Comparison of ENCODE assay signal across 19 cellular contexts in the genomic region with DNA sequence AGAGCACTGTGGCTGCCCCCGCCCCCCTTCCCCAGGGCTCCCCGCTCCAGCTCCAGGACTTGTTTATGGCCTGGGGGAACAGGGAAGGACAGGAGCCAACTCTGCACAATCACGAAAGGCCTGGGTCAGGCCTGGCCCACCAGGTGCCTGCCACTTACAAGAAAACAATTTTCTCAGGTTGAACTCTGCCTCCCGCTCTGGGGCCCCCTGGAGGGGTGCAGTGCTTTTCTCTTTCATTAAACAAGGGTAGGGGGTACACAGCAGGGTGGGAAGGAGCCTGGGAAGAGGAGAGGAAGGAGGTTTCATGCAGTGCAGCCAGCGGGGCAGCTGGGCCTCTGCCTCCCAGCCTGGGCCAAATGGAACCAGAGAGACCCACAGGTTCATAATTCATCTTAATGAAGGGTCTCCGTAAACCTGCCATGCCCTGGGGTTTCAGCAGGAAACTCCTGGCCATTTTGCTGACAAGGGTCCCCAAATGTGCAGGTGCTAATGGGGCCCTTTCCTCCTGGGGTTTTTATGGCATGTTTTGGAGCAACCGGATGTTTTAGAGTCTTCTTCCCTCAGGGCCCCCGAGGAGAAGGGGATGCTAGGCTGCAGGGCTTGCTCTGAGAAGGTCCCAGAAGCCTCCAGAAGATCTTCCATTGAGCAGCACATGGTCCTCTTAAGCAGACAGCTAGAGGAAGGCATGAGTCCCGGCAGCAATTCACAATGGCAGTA.
DNase-seq lines count a peak whose midpoint lies in the region; ATAC-seq and TF ChIP-seq lines count a peak whose summit lies in the region.
"Had no signal": no experiment of that assay in that cellular context is flagged by ENCODE, and none has a peak within 500 bp of the region (broad histone marks: within the 10 kb centered on the region; RNA-seq: fewer than 3 reads in every experiment).

No MANE protein-coding gene starts in this region.

- H3K27me3 ChIP-seq in Panc1 (ENCODE audit: control insufficient read depth, insufficient read depth, low read length) (no peaks in the 10 kb centered on the region), sigmoid colon (no peaks in the 10 kb centered on the region), Peyer's patch (no peaks in the 10 kb centered on the region)

- H3K27ac ChIP-seq in Panc1 (ENCODE audit: low read length) (no peak overlapping the region), sigmoid colon (no peak overlapping the region), Peyer's patch (no peak overlapping the region)
- H3K27ac ChIP-seq: C4-2B, KMS-11 had no signal

- in situ Hi-C loops in Panc1 (cut with HindIII; ENCODE audit: low pct_unique_long_range_greater_than_20kb, low sequenced_read_pairs): no loop called here

- 87 to 89% methylated on average over 9 of the region's 9 CpGs for WGBS in sigmoid colon, 2 donors

- H3K36me3 Mint-ChIP-seq in mesothelial cell of epicardium: no peaks in the 10 kb centered on the region

- no TSS peak for BruUV-seq in Panc1 (replicated peaks; lab: Mats Ljungman, UMichigan)

- no peak overlapping the region for H3K4me3 Mint-ChIP-seq in stimulated activated naive CD8-positive, alpha-beta T cell treated with anti-CD3 and anti-CD28 coated beads, Interleukin-15, amount 100 ng/mL, for 72 hours
- no peak overlapping the region for H3K4me3 Mint-ChIP-seq in mesothelial cell of epicardium

- no peaks in the 10 kb centered on the region for H3K9me3 ChIP-seq in Panc1 (ENCODE audit: control insufficient read depth, insufficient read depth, low read depth, low read length)
- H3K9me3 ChIP-seq in sigmoid colon: no peaks in the 10 kb centered on the region
- no peaks in the 10 kb centered on the region for H3K9me3 ChIP-seq in Peyer's patch
- H3K9me3 ChIP-seq: A549 had no signal

- intact Hi-C loops in Panc1 (cut with micrococcal nuclease; ENCODE audit: unreplicated experiment) (no loop called here), sigmoid colon (cut with DNase I) (no loop called here)

- H3K9me3 Mint-ChIP-seq in stimulated activated naive CD8-positive, alpha-beta T cell treated with anti-CD3 and anti-CD28 coated beads, Interleukin-15, amount 100 ng/mL, for 72 hours: no peaks in the 10 kb centered on the region
- no peaks in the 10 kb centered on the region for H3K9me3 Mint-ChIP-seq in mesothelial cell of epicardium

- no peaks in the 10 kb centered on the region for H3K27me3 Mint-ChIP-seq in stimulated activated naive CD8-positive, alpha-beta T cell treated with anti-CD3 and anti-CD28 coated beads, Interleukin-15, amount 100 ng/mL, for 72 hours
- H3K27me3 Mint-ChIP-seq in mesothelial cell of epicardium (ENCODE audit: low read depth): peaks cover 1% of the 10 kb centered on the region

- ATAC-seq in stimulated activated naive CD8-positive, alpha-beta T cell treated with anti-CD3 and anti-CD28 coated beads, Interleukin-15, amount 100 ng/mL, for 72 hours: peak; percentile 8
- ATAC-seq in stimulated activated naive CD8-positive, alpha-beta T cell treated with anti-CD3 and anti-CD28 coated beads, Interleukin-15, Interleukin-2, amounts not matched to agents 100 U/mL and 50 U/mL, for 24 hours: no peak
- 0 out of 2 replicates have a peak, but pooled peaks have one; percentile 37 for ATAC-seq in Panc1
- no peak for ATAC-seq in GM21619 (IDR thresholded peaks at IDR 0.05; ENCODE audit: unreplicated experiment)
- ATAC-seq: HepG2 had no signal

- H3K4me1 ChIP-seq in Panc1 (ENCODE audit: control insufficient read depth, insufficient read depth, low read length) (no peaks in the 10 kb centered on the region), sigmoid colon (no peaks in the 10 kb centered on the region), Peyer's patch (no peaks in the 10 kb centered on the region)
- H3K4me1 ChIP-seq: A549 had no signal

- no peak for DNase-seq in stimulated activated naive CD8-positive, alpha-beta T cell treated with anti-CD3 and anti-CD28 coated beads, Interleukin-15, amount 100 ng/mL, for 72 hours
- DNase-seq in stimulated activated naive CD8-positive, alpha-beta T cell treated with anti-CD3 and anti-CD28 coated beads, Interleukin-15, Interleukin-2, amounts not matched to agents 100 U/mL and 50 U/mL, for 24 hours: no peak
- no peak for DNase-seq in Panc1 (ENCODE audit: low read depth, low spot score)
- DNase-seq in mesothelial cell of epicardium (ENCODE audit: low spot score in 2 of 2, unreplicated experiment in 2 of 2): no peak
- DNase-seq in SIG-M5 (lab: John Stamatoyannopoulos, UW): no peak
- DNase-seq in sigmoid colon: no peak
- DNase-seq in Peyer's patch: no peak
- DNase-seq: EL, HCEC 1CT, NCI-H1048, NCI-H1436 treated with DMSO at 0.1 percent for 48 hours, NCI-H2081, NCI-H2227 treated with DMSO at 0.1 percent for 48 hours, SHP77 had no signal

- no peak overlapping the region for H3K4me3 ChIP-seq in Panc1 (ENCODE audit: low read depth in 2 of 2, low read length in 2 of 2)
- H3K4me3 ChIP-seq in sigmoid colon: no peak overlapping the region
- H3K4me3 ChIP-seq in Peyer's patch: no peak overlapping the region
- H3K4me3 ChIP-seq: A549 had no signal

- no peak overlapping the region for H3K27ac Mint-ChIP-seq in stimulated activated naive CD8-positive, alpha-beta T cell treated with anti-CD3 and anti-CD28 coated beads, Interleukin-15, amount 100 ng/mL, for 72 hours
- peak overlapping the region; percentile 88 for H3K27ac Mint-ChIP-seq in mesothelial cell of epicardium

- no peaks in the 10 kb centered on the region for H3K4me1 Mint-ChIP-seq in stimulated activated naive CD8-positive, alpha-beta T cell treated with anti-CD3 and anti-CD28 coated beads, Interleukin-15, amount 100 ng/mL, for 72 hours
- peaks cover 61% of the 10 kb centered on the region for H3K4me1 Mint-ChIP-seq in mesothelial cell of epicardium

- POLR2A ChIA-PET in Panc1 (lab: Charles Lee): no interaction called here

- no peak for TF ChIP-seq POLR2A in sigmoid colon (IDR thresholded peaks at IDR 0.05)
- no peak for TF ChIP-seq POLR2A in Peyer's patch (IDR thresholded peaks at IDR 0.05)

- H3K36me3 ChIP-seq in Panc1 (ENCODE audit: control insufficient read depth, insufficient read depth, low read length) (no peaks in the 10 kb centered on the region), sigmoid colon (no peaks in the 10 kb centered on the region), Peyer's patch (no peaks in the 10 kb centered on the region)

- no peak for TF ChIP-seq CTCF in Panc1 (IDR thresholded peaks at IDR 0.05)
- TF ChIP-seq CTCF in mesothelial cell of epicardium (IDR thresholded peaks at IDR 0.05; ENCODE audit: unreplicated experiment): no peak
- no peak for TF ChIP-seq CTCF in sigmoid colon (IDR thresholded peaks at IDR 0.05)
- no peak for TF ChIP-seq CTCF in Peyer's patch (IDR thresholded peaks at IDR 0.05)

- no peak for TF ChIP-seq EP300 in sigmoid colon (IDR thresholded peaks at IDR 0.05)

- CTCF ChIA-PET in Panc1 (lab: Charles Lee): no interaction called here

Comparison
In these comparisons a context has a peak if more than half of its experiments do, and no peak if none do; other contexts are left out.
1. ATAC-seq: peak in stimulated activated naive CD8-positive, alpha-beta T cell treated with anti-CD3 and anti-CD28 coated beads, Interleukin-15, amount 100 ng/mL, for 72 hours (single experiment) and Panc1 (single experiment); none in stimulated activated naive CD8-positive, alpha-beta T cell treated with anti-CD3 and anti-CD28 coated beads, Interleukin-15, Interleukin-2, amounts not matched to agents 100 U/mL and 50 U/mL, for 24 hours (single experiment) and GM21619 (single experiment).